ENCODE assay signal across 19 cellular contexts in the genomic region with DNA sequence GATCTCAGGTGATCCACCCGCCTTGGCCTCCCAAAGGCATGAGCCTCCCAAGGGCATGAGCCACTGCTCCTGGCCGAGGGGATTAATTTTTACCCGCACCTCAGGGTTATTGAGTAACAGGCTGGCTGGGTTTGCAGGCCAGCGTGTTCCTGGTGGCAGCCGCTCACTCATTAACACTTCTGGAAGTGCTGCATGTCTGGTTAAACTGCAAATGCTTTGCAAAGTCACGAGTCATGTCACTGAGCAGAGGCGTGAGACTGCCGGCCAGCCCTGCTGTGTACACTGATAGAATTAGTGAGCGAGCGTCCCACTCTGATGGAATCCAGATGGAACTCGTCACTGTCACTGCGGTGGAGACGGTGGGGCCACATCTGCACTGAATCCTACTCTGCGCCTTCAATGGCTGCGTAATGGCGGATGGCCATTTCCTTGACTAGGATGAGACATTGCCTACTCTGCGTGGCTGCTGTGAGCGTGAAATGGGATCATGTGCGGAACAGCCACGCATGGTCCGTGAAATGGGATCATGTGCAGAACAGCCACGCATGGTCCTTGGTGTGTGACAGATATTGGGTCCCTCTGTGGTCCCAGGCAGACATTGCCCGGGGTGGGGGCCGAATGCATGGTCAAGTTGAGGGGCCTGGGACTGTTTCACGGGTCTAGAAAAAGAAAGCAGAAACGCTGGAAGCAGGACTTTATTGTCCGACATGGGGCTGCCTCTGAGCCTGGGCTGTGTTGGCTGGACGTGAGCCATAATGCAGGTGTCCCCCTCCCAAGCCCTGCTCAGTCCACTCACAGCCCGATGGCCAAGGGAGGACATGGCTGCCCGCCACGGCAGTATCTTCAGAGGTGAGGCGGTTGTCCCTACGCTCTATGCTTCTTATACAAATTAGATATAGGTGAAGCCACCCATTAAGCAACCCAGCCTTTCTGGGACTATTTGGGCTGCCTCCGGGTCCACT. TPM values are rescaled to one million over a fixed set of nuclear protein-coding genes. Genes with fewer than 3 reads are reported as not detected.
DNase-seq lines count a peak whose midpoint lies in the region; TF ChIP-seq lines count a peak whose summit lies in the region.
"Had no signal": no experiment of that assay in that cellular context is flagged by ENCODE, and none has a peak within 500 bp of the region (broad histone marks: within the 10 kb centered on the region; RNA-seq: fewer than 3 reads in every experiment).

No MANE protein-coding gene starts in this region.

- H3K14ac ChIP-seq in trophoblast cell (ENCODE audit: low read length): no peak overlapping the region

- no peak overlapping the region for H3K4ac ChIP-seq in trophoblast cell (ENCODE audit: low read depth, low read length)

- peak overlapping the region; percentile 59 for H3K4me3 ChIP-seq in epithelial cell of proximal tubule (ENCODE audit: low read depth, low read length)
- no peak overlapping the region for H3K4me3 ChIP-seq in trophoblast cell (ENCODE audit: low read depth, low read length)
- H3K4me3 ChIP-seq in breast epithelium: no peak overlapping the region
- H3K4me3 ChIP-seq: ascending aorta, colonic mucosa, GM12878, sigmoid colon, suprapubic skin had no signal

- TF ChIP-seq CTCF in Calu3 (IDR thresholded peaks at IDR 0.05; ENCODE audit: unreplicated experiment) (no peak), epithelial cell of proximal tubule (conservative IDR thresholded peaks at IDR 0.05; ENCODE audit: low read depth, low read length) (no peak), breast epithelium (IDR thresholded peaks at IDR 0.05) (no peak)

- H3K9me3 Mint-ChIP-seq in Calu3 (ENCODE audit: low read depth, unreplicated experiment): no peaks in the 10 kb centered on the region
- H3K9me3 Mint-ChIP-seq: activated CD4-positive, alpha-beta T cell treated with anti-CD3 and anti-CD28 coated beads, Interleukin-2, amount 10 ng/mL, durations not matched to agents 7 days and 5 days; activated naive CD4-positive, alpha-beta T cell treated with anti-CD3 and anti-CD28 coated beads for 36 hours had no signal

- no peak overlapping the region for H3K4me3 Mint-ChIP-seq in Calu3 (ENCODE audit: low read depth, unreplicated experiment)
- H3K4me3 Mint-ChIP-seq: activated CD4-positive, alpha-beta T cell treated with anti-CD3 and anti-CD28 coated beads, Interleukin-2, amount 10 ng/mL, durations not matched to agents 7 days and 5 days; activated naive CD4-positive, alpha-beta T cell treated with anti-CD3 and anti-CD28 coated beads for 36 hours had no signal

- H3K79me2 ChIP-seq in trophoblast cell (ENCODE audit: control insufficient read depth, insufficient read depth, low read length, poor library complexity): no peaks in the 10 kb centered on the region

- H3K36me3 ChIP-seq in trophoblast cell (ENCODE audit: control insufficient read depth in 1 of 2, insufficient read depth in 2 of 2, low read length in 2 of 2) (no peaks in the 10 kb centered on the region), breast epithelium (no peaks in the 10 kb centered on the region)
- H3K36me3 ChIP-seq: ascending aorta, colonic mucosa, sigmoid colon, suprapubic skin had no signal

- H3K27me3 ChIP-seq in trophoblast cell (ENCODE audit: insufficient read depth, low read length) (no peaks in the 10 kb centered on the region), breast epithelium (peaks cover 0 to 15% of the 10 kb centered on the region in 2 donors)
- H3K27me3 ChIP-seq: ascending aorta, colonic mucosa, sigmoid colon had no signal

- no peak overlapping the region for H3K18ac ChIP-seq in trophoblast cell (ENCODE audit: low read length)

- H3K79me1 ChIP-seq in trophoblast cell (ENCODE audit: low read length): no peaks in the 10 kb centered on the region

- H2BK5ac ChIP-seq in trophoblast cell (ENCODE audit: low read depth, low read length, poor library complexity): no peak overlapping the region

- H3K9ac ChIP-seq in trophoblast cell (ENCODE audit: low read length): no peak overlapping the region

- peaks cover 15% of the 10 kb centered on the region for H3K4me1 Mint-ChIP-seq in Calu3 (ENCODE audit: low read depth, unreplicated experiment)

- no CpG with 5 or more reads among the region's 34 CpGs for WGBS in trophoblast cell (ENCODE audit: extremely low coverage, insufficient coverage, insufficient read length)

- no peak overlapping the region for H4K91ac ChIP-seq in trophoblast cell (ENCODE audit: low read depth, low read length)

- peaks cover 13% of the 10 kb centered on the region for H3K36me3 Mint-ChIP-seq in Calu3 (ENCODE audit: insufficient read depth, unreplicated experiment)

- H2BK120ac ChIP-seq in trophoblast cell (ENCODE audit: insufficient read depth, low read length, poor library complexity): no peak overlapping the region

- BruUV-seq in Calu3 (replicated peaks; lab: Mats Ljungman, UMichigan): no TSS peak

- no peak overlapping the region for H3K27ac Mint-ChIP-seq in Calu3 (ENCODE audit: unreplicated experiment)
- H3K27ac Mint-ChIP-seq: activated naive CD4-positive, alpha-beta T cell treated with anti-CD3 and anti-CD28 coated beads for 36 hours had no signal

- H3K27ac ChIP-seq in trophoblast cell (ENCODE audit: low read depth, low read length) (no peak overlapping the region), breast epithelium (no peak overlapping the region)
- H3K27ac ChIP-seq: ascending aorta, colonic mucosa, sigmoid colon, suprapubic skin had no signal

- H4K12ac ChIP-seq in trophoblast cell (ENCODE audit: low read depth, low read length): no peak overlapping the region

- H2BK12ac ChIP-seq in trophoblast cell (ENCODE audit: low read length): no peak overlapping the region

- H2AK5ac ChIP-seq in trophoblast cell (ENCODE audit: low read length): no peak overlapping the region

- H3K4me1 ChIP-seq in trophoblast cell (ENCODE audit: control insufficient read depth in 1 of 2, insufficient read depth in 2 of 2, low read length in 2 of 2): peaks cover 9 to 16% of the 10 kb centered on the region in 2 experiments
- H3K4me1 ChIP-seq in breast epithelium: no peaks in the 10 kb centered on the region
- H3K4me1 ChIP-seq: ascending aorta, colonic mucosa, sigmoid colon had no signal

- intact Hi-C loops in Calu3 (cut with micrococcal nuclease; ENCODE audit: unreplicated experiment): loop anchor here (1.0 kb wide), 1 partner anchor 13 kb away; no protein-coding TSS in a partner anchor
- intact Hi-C loops in breast epithelium (cut with DNase I; ENCODE audit: low total_unique reads): no loop called here

- H3K27me3 Mint-ChIP-seq in Calu3 (ENCODE audit: unreplicated experiment): peaks cover 5% of the 10 kb centered on the region

- no peak for TF ChIP-seq POLR2A in breast epithelium (IDR thresholded peaks at IDR 0.05)

- H2AFZ ChIP-seq in trophoblast cell (ENCODE audit: insufficient read depth, low read length, poor library complexity): no peak overlapping the region

- no peak overlapping the region for H3K4me2 ChIP-seq in trophoblast cell (ENCODE audit: low read length)

- DNase-seq in Calu3 (peak; percentile 69), epithelial cell of proximal tubule (ENCODE audit: low read depth) (peak; percentile 80), kidney tubule cell (ENCODE audit: low spot score) (peak; percentile 96), trophoblast cell (peak; percentile 66 to 73), breast epithelium (ENCODE audit: low spot score in 2 of 2) (no peak), NCI-H2081 treated with DMSO at 0.1 percent for 48 hours (lab: John Stamatoyannopoulos, UW) (no peak), cerebellar nuclear complex (lab: John Stamatoyannopoulos, UW) (no peak), SKM-1 treated with dmso at 0.1 percent for 144 hours (lab: John Stamatoyannopoulos, UW; ENCODE audit: unreplicated experiment) (no peak)
- DNase-seq: activated CD4-positive, alpha-beta T cell treated with anti-CD3 and anti-CD28 coated beads, Interleukin-2, amount 10 ng/mL, durations not matched to agents 7 days and 5 days; activated naive CD4-positive, alpha-beta T cell treated with anti-CD3 and anti-CD28 coated beads for 36 hours; colonic mucosa; NCI-H2107; sigmoid colon; stimulated activated CD4-positive, alpha-beta T cell treated with anti-CD3 and anti-CD28 coated beads, Interleukin-2, amount 100 ng/mL, for 48 hours had no signal

- CTCF ChIA-PET in Calu3 (lab: Charles Lee): no interaction called here

- H3K23ac ChIP-seq in trophoblast cell (ENCODE audit: low read length): no peak overlapping the region

- H4K8ac ChIP-seq in trophoblast cell (ENCODE audit: low read depth, low read length): no peak overlapping the region

- H3K9me3 ChIP-seq in trophoblast cell (ENCODE audit: insufficient read depth, low read depth, low read length): peaks cover 4% of the 10 kb centered on the region
- no peaks in the 10 kb centered on the region for H3K9me3 ChIP-seq in breast epithelium
- H3K9me3 ChIP-seq: ascending aorta, colonic mucosa, sigmoid colon, suprapubic skin had no signal

RNA-seq across cellular contexts. Expression of a gene that starts 0.7 kb away (rescaled TPM):
- not detected in 2 replicates for total RNA-seq in Calu3 (2022)
- total RNA-seq in epithelial cell of proximal tubule: not detected in 2 replicates
- polyA plus RNA-seq in trophoblast cell (2013): 0.21 and 0.25 TPM in 2 replicates
- under 1 TPM in 1 of 3 donors, not detected in 2; 0.29 TPM for total RNA-seq in breast epithelium
- total RNA-seq: activated CD4-positive, alpha-beta T cell treated with anti-CD3 and anti-CD28 coated beads, Interleukin-2, amount 10 ng/mL, durations not matched to agents 7 days and 5 days; activated naive CD4-positive, alpha-beta T cell treated with anti-CD3 and anti-CD28 coated beads for 36 hours; ascending aorta; frontal cortex; mesenteric fat pad; sigmoid colon had no signal

RNA-seq across cellular contexts. Expression of a gene that starts 53.3 kb away (rescaled TPM):
- total RNA-seq in Calu3 (2022): 21.2 and 21.5 TPM in 2 replicates
- total RNA-seq in epithelial cell of proximal tubule: 19.3 and 24.7 TPM in 2 replicates
- 29.3 and 31.0 TPM in 2 replicates for polyA plus RNA-seq in trophoblast cell (2013)
- total RNA-seq in breast epithelium: 10 to 100 TPM in 1 of 3 donors, 1 to 10 TPM in 2; 1.8 to 11.0 (median 7.2) TPM

Comparison
In these comparisons a context has a peak if more than half of its experiments do, and no peak if none do; other contexts are left out.
1. DNase-seq: peak in Calu3 (single experiment), epithelial cell of proximal tubule (single experiment), kidney tubule cell (single experiment) and trophoblast cell (2 of 2); none in breast epithelium (0 of 2), NCI-H2081 treated with DMSO at 0.1 percent for 48 hours (single experiment), cerebellar nuclear complex (0 of 2) and SKM-1 treated with dmso at 0.1 percent for 144 hours (single experiment).